In the genomic region with DNA sequence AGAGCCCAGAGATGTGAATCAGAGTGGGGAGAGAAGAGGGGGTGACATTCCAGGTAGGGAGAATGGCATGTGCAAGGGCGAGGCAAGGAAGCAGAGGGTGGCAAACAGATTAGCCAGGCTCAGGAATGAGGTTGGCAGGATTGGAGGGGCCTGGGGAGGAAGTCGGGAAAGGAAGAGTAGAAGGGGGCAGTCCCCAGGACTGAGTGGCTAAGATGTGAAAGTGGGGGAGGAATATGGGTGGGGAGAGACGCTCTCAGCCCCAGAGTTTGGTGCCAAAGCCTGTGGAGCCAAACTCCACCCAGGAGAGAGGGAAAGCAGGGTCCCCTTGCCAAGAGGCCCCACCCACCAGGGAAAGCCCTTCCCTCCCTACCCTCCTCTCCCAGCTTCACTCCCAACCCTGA, we compare ENCODE assay signal across 10 cellular contexts. TPM values are rescaled to one million over a fixed set of nuclear protein-coding genes. Genes with fewer than 3 reads are reported as not detected.
DNase-seq lines count a peak whose midpoint lies in the region; ATAC-seq, FAIRE-seq and TF ChIP-seq lines count a peak whose summit lies in the region.
"Had no signal": no experiment of that assay in that cellular context is flagged by ENCODE, and none has a peak within 500 bp of the region (broad histone marks: within the 10 kb centered on the region; RNA-seq: fewer than 3 reads in every experiment).

No MANE protein-coding gene starts in this region.

- H3K4me3 ChIP-seq in mucosa of stomach (ENCODE audit: low read length) (no peak overlapping the region), upper lobe of right lung (no peak overlapping the region)

- no peaks in the 10 kb centered on the region for H3K27me3 Mint-ChIP-seq in activated CD8-positive, alpha-beta memory T cell treated with anti-CD3 and anti-CD28 coated beads, Interleukin-2, amount 10 ng/mL, durations not matched to agents 7 days and 5 days
- H3K27me3 Mint-ChIP-seq in brain, result peaks cover 9% of the 10 kb centered on the region

- H3K27me3 ChIP-seq in mucosa of stomach (ENCODE audit: control insufficient read depth, insufficient read depth, low read length) (no peaks in the 10 kb centered on the region), upper lobe of right lung (no peaks in the 10 kb centered on the region), foreskin keratinocyte (no peaks in the 10 kb centered on the region)

- peak overlapping the region; percentile 23 for H3K9ac ChIP-seq in mucosa of stomach (ENCODE audit: low read length)
- H3K9ac ChIP-seq: parathyroid adenoma had no signal

- H3K4me1 ChIP-seq in mucosa of stomach (ENCODE audit: control insufficient read depth, insufficient read depth, low read length) (peaks cover 69% of the 10 kb centered on the region), upper lobe of right lung (peaks cover 86% of the 10 kb centered on the region), foreskin keratinocyte (peaks cover 34% of the 10 kb centered on the region)

- H3K9me3 Mint-ChIP-seq in activated CD8-positive, alpha-beta memory T cell treated with anti-CD3 and anti-CD28 coated beads, Interleukin-2, amount 10 ng/mL, durations not matched to agents 7 days and 5 days (ENCODE audit: low read depth), result no peaks in the 10 kb centered on the region
- no peaks in the 10 kb centered on the region for H3K9me3 Mint-ChIP-seq in brain

- intact Hi-C loops in upper lobe of right lung (cut with DNase I), result no loop called here

- H3K36me3 ChIP-seq in mucosa of stomach (ENCODE audit: control insufficient read depth, insufficient read depth, low read length), result no peaks in the 10 kb centered on the region
- no peaks in the 10 kb centered on the region for H3K36me3 ChIP-seq in upper lobe of right lung

- H3K27ac ChIP-seq in upper lobe of right lung (peak overlapping the region; percentile 97), foreskin keratinocyte (no peak overlapping the region)
- H3K27ac ChIP-seq: parathyroid adenoma had no signal

- no peak overlapping the region for H3K4me3 Mint-ChIP-seq in activated CD8-positive, alpha-beta memory T cell treated with anti-CD3 and anti-CD28 coated beads, Interleukin-2, amount 10 ng/mL, durations not matched to agents 7 days and 5 days
- no peak overlapping the region for H3K4me3 Mint-ChIP-seq in brain

- CTCF ChIA-PET in activated CD8-positive, alpha-beta memory T cell treated with anti-CD3 and anti-CD28 coated beads, Interleukin-2, amount 10 ng/mL, durations not matched to agents 7 days and 5 days (lab: Charles Lee), result interaction anchor here (0.8 to 20.1 kb wide), 6 partner anchors 13 to 82 kb away, joined by 4 to 775 read pairs (median 12); a partner anchor contains a TSS

- H3K36me3 Mint-ChIP-seq in activated CD8-positive, alpha-beta memory T cell treated with anti-CD3 and anti-CD28 coated beads, Interleukin-2, amount 10 ng/mL, durations not matched to agents 7 days and 5 days, result peaks cover 4% of the 10 kb centered on the region
- H3K36me3 Mint-ChIP-seq in brain, result no peaks in the 10 kb centered on the region

- H3K9me3 ChIP-seq in mucosa of stomach (ENCODE audit: control insufficient read depth, low read length), result no peaks in the 10 kb centered on the region
- no peaks in the 10 kb centered on the region for H3K9me3 ChIP-seq in upper lobe of right lung

- ATAC-seq in activated CD8-positive, alpha-beta memory T cell treated with anti-CD3 and anti-CD28 coated beads, Interleukin-2, amount 10 ng/mL, durations not matched to agents 7 days and 5 days, result no peak
- ATAC-seq in upper lobe of right lung (peak; percentile 80), foreskin keratinocyte (no peak)

- no peak for FAIRE-seq in GM19239 (lab: Jason Lieb, UNC)
- FAIRE-seq: astrocyte had no signal

- no peak for DNase-seq in activated CD8-positive, alpha-beta memory T cell treated with anti-CD3 and anti-CD28 coated beads, Interleukin-2, amount 10 ng/mL, durations not matched to agents 7 days and 5 days
- no peak for DNase-seq in activated CD8-positive, alpha-beta memory T cell treated with anti-CD3 and anti-CD28 coated beads, Interleukin-2, amount 50 U/mL, for 4 hours
- DNase-seq in upper lobe of right lung (peak; percentile 84), GM19239 (ENCODE audit: insufficient read length, low spot score) (no peak), D341Med (ENCODE audit: low spot score) (no peak), foreskin keratinocyte (no peak)

- TF ChIP-seq CTCF in brain (conservative IDR thresholded peaks at IDR 0.05) (no peak), upper lobe of right lung (IDR thresholded peaks at IDR 0.05) (no peak), foreskin keratinocyte (conservative IDR thresholded peaks at IDR 0.05) (no peak)

- H3K4me1 Mint-ChIP-seq in activated CD8-positive, alpha-beta memory T cell treated with anti-CD3 and anti-CD28 coated beads, Interleukin-2, amount 10 ng/mL, durations not matched to agents 7 days and 5 days, result peaks cover 64% of the 10 kb centered on the region
- peaks cover 49% of the 10 kb centered on the region for H3K4me1 Mint-ChIP-seq in brain

- H3K27ac Mint-ChIP-seq in activated CD8-positive, alpha-beta memory T cell treated with anti-CD3 and anti-CD28 coated beads, Interleukin-2, amount 10 ng/mL, durations not matched to agents 7 days and 5 days, result peak overlapping the region; percentile 88
- H3K27ac Mint-ChIP-seq in brain, result peak overlapping the region in 4 of 5 experiments; percentile 10 to 54 (median 30)

RNA-seq across cellular contexts. Expression of a gene that starts 5.5 kb away (rescaled TPM):
- total RNA-seq in activated CD8-positive, alpha-beta memory T cell treated with anti-CD3 and anti-CD28 coated beads, Interleukin-2, amount 10 ng/mL, durations not matched to agents 7 days and 5 days, result 100 to 1,000 TPM; 226 to 284 TPM
- polyA plus RNA-seq in brain (ENCODE audit: insufficient read depth, low read depth, low replicate concordance), result 8.2 TPM
- total RNA-seq in upper lobe of right lung, result 135 TPM
- total RNA-seq in foreskin keratinocyte, result 52.3 and 55.8 TPM in 2 replicates
- polyA plus RNA-seq in foreskin keratinocyte, result 47.3 and 51.7 TPM in 2 replicates

RNA-seq across cellular contexts. Expression of a gene that starts 52.2 kb away (rescaled TPM):
- 10 to 100 TPM; 13.9 to 18.5 TPM for total RNA-seq in activated CD8-positive, alpha-beta memory T cell treated with anti-CD3 and anti-CD28 coated beads, Interleukin-2, amount 10 ng/mL, durations not matched to agents 7 days and 5 days
- polyA plus RNA-seq in brain (ENCODE audit: insufficient read depth, low read depth, low replicate concordance) (77.4 TPM), foreskin keratinocyte (12.0 and 13.2 TPM in 2 replicates)
- total RNA-seq in upper lobe of right lung (40.9 TPM), foreskin keratinocyte (14.5 and 14.9 TPM in 2 replicates)
